In genomic region chr2:58006952-58007284, GRCh38 we compare ENCODE assay signal across 2 cellular contexts.
TF ChIP-seq lines count a peak whose summit lies in the region.

No MANE protein-coding gene starts in this region.

TF ChIP-seq in SK-N-SH treated with all-trans-retinoic acid at 6 μM for 48 hours, 23 proteins besides CTCF, POLR2A, EP300 and RAD21 (continued from another document):
- TF ChIP-seq, protein P1, sequence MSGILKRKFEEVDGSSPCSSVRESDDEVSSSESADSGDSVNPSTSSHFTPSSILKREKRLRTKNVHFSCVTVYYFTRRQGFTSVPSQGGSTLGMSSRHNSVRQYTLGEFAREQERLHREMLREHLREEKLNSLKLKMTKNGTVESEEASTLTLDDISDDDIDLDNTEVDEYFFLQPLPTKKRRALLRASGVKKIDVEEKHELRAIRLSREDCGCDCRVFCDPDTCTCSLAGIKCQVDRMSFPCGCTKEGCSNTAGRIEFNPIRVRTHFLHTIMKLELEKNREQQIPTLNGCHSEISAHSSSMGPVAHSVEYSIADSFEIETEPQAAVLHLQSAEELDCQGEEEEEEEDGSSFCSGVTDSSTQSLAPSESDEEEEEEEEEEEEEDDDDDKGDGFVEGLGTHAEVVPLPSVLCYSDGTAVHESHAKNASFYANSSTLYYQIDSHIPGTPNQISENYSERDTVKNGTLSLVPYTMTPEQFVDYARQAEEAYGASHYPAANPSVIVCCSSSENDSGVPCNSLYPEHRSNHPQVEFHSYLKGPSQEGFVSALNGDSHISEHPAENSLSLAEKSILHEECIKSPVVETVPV (CRISPR knock-in tag; IDR thresholded peaks at IDR 0.05) = no peak
- TF ChIP-seq SNAI2 (CRISPR knock-in tag; IDR thresholded peaks at IDR 0.05) = no peak
- TF ChIP-seq POU6F1 (CRISPR knock-in tag; IDR thresholded peaks at IDR 0.05; ENCODE audit: borderline replicate concordance, low read depth) = no peak
- no peak for TF ChIP-seq ZNF565 (CRISPR knock-in tag; conservative IDR thresholded peaks at IDR 0.05; ENCODE audit: low read depth)
- no peak for TF ChIP-seq OSR1 (CRISPR knock-in tag; IDR thresholded peaks at IDR 0.05)
- no peak for TF ChIP-seq ZC3H10 (CRISPR knock-in tag; IDR thresholded peaks at IDR 0.05)
- TF ChIP-seq ESRRG (CRISPR knock-in tag; IDR thresholded peaks at IDR 0.05) = no peak
- no peak for TF ChIP-seq CREB5 (CRISPR knock-in tag; IDR thresholded peaks at IDR 0.05; ENCODE audit: low read depth)
- TF ChIP-seq ZNF8 (CRISPR knock-in tag; IDR thresholded peaks at IDR 0.05) = no peak
- no peak for TF ChIP-seq ARNTL (CRISPR knock-in tag; IDR thresholded peaks at IDR 0.05; ENCODE audit: borderline replicate concordance, low read depth)
- TF ChIP-seq GLIS3 (CRISPR knock-in tag; IDR thresholded peaks at IDR 0.05) = no peak
- TF ChIP-seq PPARA (CRISPR knock-in tag; IDR thresholded peaks at IDR 0.05; ENCODE audit: borderline replicate concordance) = no peak
- TF ChIP-seq ZNF70 (CRISPR knock-in tag; IDR thresholded peaks at IDR 0.05) = no peak
- TF ChIP-seq, protein P2, sequence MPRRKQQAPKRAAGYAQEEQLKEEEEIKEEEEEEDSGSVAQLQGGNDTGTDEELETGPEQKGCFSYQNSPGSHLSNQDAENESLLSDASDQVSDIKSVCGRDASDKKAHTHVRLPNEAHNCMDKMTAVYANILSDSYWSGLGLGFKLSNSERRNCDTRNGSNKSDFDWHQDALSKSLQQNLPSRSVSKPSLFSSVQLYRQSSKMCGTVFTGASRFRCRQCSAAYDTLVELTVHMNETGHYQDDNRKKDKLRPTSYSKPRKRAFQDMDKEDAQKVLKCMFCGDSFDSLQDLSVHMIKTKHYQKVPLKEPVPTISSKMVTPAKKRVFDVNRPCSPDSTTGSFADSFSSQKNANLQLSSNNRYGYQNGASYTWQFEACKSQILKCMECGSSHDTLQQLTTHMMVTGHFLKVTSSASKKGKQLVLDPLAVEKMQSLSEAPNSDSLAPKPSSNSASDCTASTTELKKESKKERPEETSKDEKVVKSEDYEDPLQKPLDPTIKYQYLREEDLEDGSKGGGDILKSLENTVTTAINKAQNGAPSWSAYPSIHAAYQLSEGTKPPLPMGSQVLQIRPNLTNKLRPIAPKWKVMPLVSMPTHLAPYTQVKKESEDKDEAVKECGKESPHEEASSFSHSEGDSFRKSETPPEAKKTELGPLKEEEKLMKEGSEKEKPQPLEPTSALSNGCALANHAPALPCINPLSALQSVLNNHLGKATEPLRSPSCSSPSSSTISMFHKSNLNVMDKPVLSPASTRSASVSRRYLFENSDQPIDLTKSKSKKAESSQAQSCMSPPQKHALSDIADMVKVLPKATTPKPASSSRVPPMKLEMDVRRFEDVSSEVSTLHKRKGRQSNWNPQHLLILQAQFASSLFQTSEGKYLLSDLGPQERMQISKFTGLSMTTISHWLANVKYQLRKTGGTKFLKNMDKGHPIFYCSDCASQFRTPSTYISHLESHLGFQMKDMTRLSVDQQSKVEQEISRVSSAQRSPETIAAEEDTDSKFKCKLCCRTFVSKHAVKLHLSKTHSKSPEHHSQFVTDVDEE (CRISPR knock-in tag; IDR thresholded peaks at IDR 0.05) = no peak
- TF ChIP-seq ISL1 (CRISPR knock-in tag; IDR thresholded peaks at IDR 0.05) = no peak
- TF ChIP-seq RARB (CRISPR knock-in tag; IDR thresholded peaks at IDR 0.05) = no peak
- no peak for TF ChIP-seq ZFP30 (CRISPR knock-in tag; IDR thresholded peaks at IDR 0.05)

TF ChIP-seq in HepG2, 621 proteins besides CTCF, POLR2A, EP300 and RAD21 (continued from another document):
- TF ChIP-seq ZNF329 (CRISPR knock-in tag; IDR thresholded peaks at IDR 0.05; ENCODE audit: low read depth) (no peak), ZNF331 (CRISPR knock-in tag; IDR thresholded peaks at IDR 0.05) (no peak), SIN3B (IDR thresholded peaks at IDR 0.05; ENCODE audit: low read length) (no peak), HDAC1 (CRISPR knock-in tag; IDR thresholded peaks at IDR 0.05) (no peak), SP140L (CRISPR knock-in tag; IDR thresholded peaks at IDR 0.05; ENCODE audit: borderline replicate concordance) (no peak), ZFP41 (CRISPR knock-in tag; IDR thresholded peaks at IDR 0.05; ENCODE audit: borderline replicate concordance) (no peak), SCMH1 (CRISPR knock-in tag; IDR thresholded peaks at IDR 0.05; ENCODE audit: borderline replicate concordance) (no peak), SOX13 (IDR thresholded peaks at IDR 0.05) (no peak), SOX13 (CRISPR knock-in tag; conservative IDR thresholded peaks at IDR 0.05 in 1 of 2, IDR thresholded peaks at IDR 0.05 in 1 of 2) (no peak), SMAD1 (CRISPR knock-in tag; IDR thresholded peaks at IDR 0.05; ENCODE audit: borderline replicate concordance, low read depth) (no peak), SRSF4 (IDR thresholded peaks at IDR 0.05; ENCODE audit: low read depth, low read length, poor library complexity, severe bottlenecking) (no peak)
- TF ChIP-seq, protein P3, sequence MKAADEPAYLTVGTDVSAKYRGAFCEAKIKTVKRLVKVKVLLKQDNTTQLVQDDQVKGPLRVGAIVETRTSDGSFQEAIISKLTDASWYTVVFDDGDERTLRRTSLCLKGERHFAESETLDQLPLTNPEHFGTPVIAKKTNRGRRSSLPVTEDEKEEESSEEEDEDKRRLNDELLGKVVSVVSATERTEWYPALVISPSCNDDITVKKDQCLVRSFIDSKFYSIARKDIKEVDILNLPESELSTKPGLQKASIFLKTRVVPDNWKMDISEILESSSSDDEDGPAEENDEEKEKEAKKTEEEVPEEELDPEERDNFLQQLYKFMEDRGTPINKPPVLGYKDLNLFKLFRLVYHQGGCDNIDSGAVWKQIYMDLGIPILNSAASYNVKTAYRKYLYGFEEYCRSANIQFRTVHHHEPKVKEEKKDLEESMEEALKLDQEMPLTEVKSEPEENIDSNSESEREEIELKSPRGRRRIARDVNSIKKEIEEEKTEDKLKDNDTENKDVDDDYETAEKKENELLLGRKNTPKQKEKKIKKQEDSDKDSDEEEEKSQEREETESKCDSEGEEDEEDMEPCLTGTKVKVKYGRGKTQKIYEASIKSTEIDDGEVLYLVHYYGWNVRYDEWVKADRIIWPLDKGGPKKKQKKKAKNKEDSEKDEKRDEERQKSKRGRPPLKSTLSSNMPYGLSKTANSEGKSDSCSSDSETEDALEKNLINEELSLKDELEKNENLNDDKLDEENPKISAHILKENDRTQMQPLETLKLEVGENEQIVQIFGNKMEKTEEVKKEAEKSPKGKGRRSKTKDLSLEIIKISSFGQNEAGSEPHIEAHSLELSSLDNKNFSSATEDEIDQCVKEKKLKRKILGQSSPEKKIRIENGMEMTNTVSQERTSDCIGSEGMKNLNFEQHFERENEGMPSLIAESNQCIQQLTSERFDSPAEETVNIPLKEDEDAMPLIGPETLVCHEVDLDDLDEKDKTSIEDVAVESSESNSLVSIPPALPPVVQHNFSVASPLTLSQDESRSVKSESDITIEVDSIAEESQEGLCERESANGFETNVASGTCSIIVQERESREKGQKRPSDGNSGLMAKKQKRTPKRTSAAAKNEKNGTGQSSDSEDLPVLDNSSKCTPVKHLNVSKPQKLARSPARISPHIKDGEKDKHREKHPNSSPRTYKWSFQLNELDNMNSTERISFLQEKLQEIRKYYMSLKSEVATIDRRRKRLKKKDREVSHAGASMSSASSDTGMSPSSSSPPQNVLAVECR (CRISPR knock-in tag; IDR thresholded peaks at IDR 0.05; ENCODE audit: borderline replicate concordance) = no peak
- TF ChIP-seq, protein P4, sequence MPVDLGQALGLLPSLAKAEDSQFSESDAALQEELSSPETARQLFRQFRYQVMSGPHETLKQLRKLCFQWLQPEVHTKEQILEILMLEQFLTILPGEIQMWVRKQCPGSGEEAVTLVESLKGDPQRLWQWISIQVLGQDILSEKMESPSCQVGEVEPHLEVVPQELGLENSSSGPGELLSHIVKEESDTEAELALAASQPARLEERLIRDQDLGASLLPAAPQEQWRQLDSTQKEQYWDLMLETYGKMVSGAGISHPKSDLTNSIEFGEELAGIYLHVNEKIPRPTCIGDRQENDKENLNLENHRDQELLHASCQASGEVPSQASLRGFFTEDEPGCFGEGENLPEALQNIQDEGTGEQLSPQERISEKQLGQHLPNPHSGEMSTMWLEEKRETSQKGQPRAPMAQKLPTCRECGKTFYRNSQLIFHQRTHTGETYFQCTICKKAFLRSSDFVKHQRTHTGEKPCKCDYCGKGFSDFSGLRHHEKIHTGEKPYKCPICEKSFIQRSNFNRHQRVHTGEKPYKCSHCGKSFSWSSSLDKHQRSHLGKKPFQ (CRISPR knock-in tag; IDR thresholded peaks at IDR 0.05; ENCODE audit: insufficient replicate concordance) = no peak
